ENCODE assay signal across 28 cellular contexts in genomic region chr16:3691778-3692177, GRCh38. TPM values are rescaled to one million over a fixed set of nuclear protein-coding genes. Genes with fewer than 3 reads are reported as not detected.
DNase-seq lines count a peak whose midpoint lies in the region; ATAC-seq, FAIRE-seq and TF ChIP-seq lines count a peak whose summit lies in the region.
"Had no signal": no experiment of that assay in that cellular context is flagged by ENCODE, and none has a peak within 500 bp of the region (broad histone marks: within the 10 kb centered on the region; RNA-seq: fewer than 3 reads in every experiment).

No MANE protein-coding gene starts in this region.

- peaks cover 21% of the 10 kb centered on the region for H4K20me1 ChIP-seq in K562 (replicated peaks; ENCODE audit: control insufficient read depth, insufficient read depth, low read length)

- ATAC-seq in left ventricle myocardium superior: peak; percentile 36
- no peak for ATAC-seq in K562
- peak; percentile 36 for ATAC-seq in sciatic nerve
- ATAC-seq: activated CD4-positive, CD25-positive, alpha-beta regulatory T cell treated with anti-CD3 and anti-CD28 coated beads, Interleukin-2, amount 50 U/mL, for 24 hours; body of pancreas had no signal

- peaks cover 80% of the 10 kb centered on the region; the same call in 2 of the 3 replicates for H3K36me3 ChIP-seq in K562 (ENCODE audit: control insufficient read depth, insufficient read depth, low read length)
- H3K36me3 ChIP-seq in kidney (ENCODE audit: control insufficient read depth in 1 of 2, insufficient read depth in 2 of 2, low read length in 2 of 2): peaks cover 4 to 7% of the 10 kb centered on the region in 2 donors
- H3K36me3 ChIP-seq: uterus had no signal

- no peak for DNase-seq in left ventricle myocardium superior
- no peak for DNase-seq in cardiac septum (ENCODE audit: low spot score)
- no peak for DNase-seq in K562 (ENCODE audit: extremely low read depth in 1 of 4, low spot score in 3 of 4)
- peak; percentile 26 for DNase-seq in kidney
- no peak for DNase-seq in sciatic nerve (ENCODE audit: low spot score)
- no peak for DNase-seq in NCI-H446 (lab: John Stamatoyannopoulos, UW)
- DNase-seq in AG08396 (ENCODE audit: low spot score): no peak
- DNase-seq in central memory CD4-positive, alpha-beta T cell: no peak
- DNase-seq: 8988T; activated CD4-positive, alpha-beta T cell treated with anti-CD3 and anti-CD28 coated beads, Interleukin-2, amount 50 U/mL, for 4 hours; adrenal gland; body of pancreas; CD4-positive, CD25-positive, alpha-beta regulatory T cell; cerebellar nuclear complex; dermis blood vessel endothelial cell; midbrain; naive B cell; NCI-H1930; NCI-H2171 treated with DMSO at 0.1 percent for 48 hours; NCI-H510A treated with DMSO at 0.1 percent for 48 hours; PC-3; stimulated activated CD4-positive, alpha-beta T cell treated with anti-CD3 and anti-CD28 coated beads, Interleukin-1b, Interleukin-23, amount 100 ng/mL, for 48 hours had no signal

- no peaks in the 10 kb centered on the region for H3K9me1 ChIP-seq in K562 (ENCODE audit: control insufficient read depth, insufficient read depth, low read length)

- POLR2A ChIA-PET in K562 (lab: Yijun Ruan, JAX): interaction anchor here (0.7 to 1.6 kb wide), 2 partner anchors 186 to 245 kb away, joined by 3 read pairs; no protein-coding TSS in a partner anchor

- CTCF ChIA-PET in K562 (lab: Yijun Ruan, JAX; ENCODE audit: low intra/inter-chr PET ratio): interaction anchor here (1.4 kb wide), 1 partner anchor 188 kb away, joined by 7 read pairs; the partner anchor contains the start of gene CREBBP

- TF ChIP-seq POLR2A in K562 (conservative IDR thresholded peaks at IDR 0.05): no peak

- peak overlapping the region in 1 of 2 experiments; percentile 79; a peak in 1 of 4 replicates for H3K9ac ChIP-seq in K562 (ENCODE audit: insufficient read depth in 1 of 2, low read depth in 2 of 2, low read length in 2 of 2)
- no peak overlapping the region for H3K9ac ChIP-seq in kidney (ENCODE audit: low read length in 2 of 2)

- FAIRE-seq in K562 (lab: Jason Lieb, UNC): no peak
- FAIRE-seq in kidney (lab: Jason Lieb, UNC): no peak
- FAIRE-seq: D721Med, GM19239 had no signal

- no peaks in the 10 kb centered on the region for H3K27me3 ChIP-seq in K562 (ENCODE audit: control insufficient read depth in 2 of 2, insufficient read depth in 2 of 2, low read length in 2 of 2)
- H3K27me3 ChIP-seq: adrenal gland, body of pancreas, uterus had no signal

- no peak overlapping the region for H2AFZ ChIP-seq in K562 (ENCODE audit: low read depth, low read length)

- in situ Hi-C loops in K562 (cut with MboI): no loop called here

- H3K79me2 ChIP-seq in K562 (ENCODE audit: control insufficient read depth, insufficient read depth, low read length): peaks cover 61% of the 10 kb centered on the region

- no peak overlapping the region for H3K4me2 ChIP-seq in K562 (ENCODE audit: insufficient read depth, low read length)
- H3K4me2 ChIP-seq: smooth muscle cell had no signal

- TF ChIP-seq EP300 in K562 (IDR thresholded peaks at IDR 0.05; ENCODE audit: low read length): no peak

- H3K9me3 ChIP-seq in K562 (replicated peaks; ENCODE audit: control insufficient read depth, insufficient read depth, low read depth, low read length) (no peaks in the 10 kb centered on the region), kidney (ENCODE audit: control insufficient read depth in 1 of 2, low read length in 2 of 2) (no peaks in the 10 kb centered on the region)
- H3K9me3 ChIP-seq: adrenal gland, body of pancreas, thoracic aorta, uterus had no signal

- peaks cover 14 to 23% of the 10 kb centered on the region in 2 experiments; a peak in 4 of 5 replicates for H3K4me1 ChIP-seq in K562 (replicated peaks in 1 of 2; ENCODE audit: control insufficient read depth in 2 of 2, insufficient read depth in 2 of 2, low read length in 2 of 2)
- H3K4me1 ChIP-seq in kidney (ENCODE audit: control insufficient read depth in 1 of 2, insufficient read depth in 1 of 2, low read depth in 1 of 2, low read length in 2 of 2): peaks cover 0 to 7% of the 10 kb centered on the region in 2 donors
- H3K4me1 ChIP-seq: uterus had no signal

- no peak overlapping the region for H3K4me3 ChIP-seq in K562
- no peak overlapping the region for H3K4me3 ChIP-seq in kidney (ENCODE audit: low read length in 2 of 2)
- H3K4me3 ChIP-seq: body of pancreas, smooth muscle cell, thoracic aorta, uterus had no signal

- intact Hi-C loops in left ventricle myocardium superior (cut with micrococcal nuclease): loop anchor here (10.0 kb wide), 1 partner anchor 183 kb away; no protein-coding TSS in a partner anchor
- intact Hi-C loops in cardiac septum (cut with DNase I): loop anchor here (1.0 kb wide), 1 partner anchor 188 kb away; no protein-coding TSS in a partner anchor
- intact Hi-C loops in K562 (cut with micrococcal nuclease): no loop called here
- intact Hi-C loops in kidney (cut with DNase I): no loop called here
- intact Hi-C loops in sciatic nerve (cut with DNase I): loop anchor here (5.0 kb wide), 1 partner anchor 186 kb away; no protein-coding TSS in a partner anchor

- no peak overlapping the region for H3K27ac ChIP-seq in K562 (ENCODE audit: extremely low read depth, low read depth, low read length)
- no peak overlapping the region for H3K27ac ChIP-seq in kidney (ENCODE audit: low read depth in 2 of 2, low read length in 2 of 2)
- H3K27ac ChIP-seq: adrenal gland, thoracic aorta, uterus had no signal

- no peak for TF ChIP-seq RAD21 in K562 (CRISPR knock-in tag; conservative IDR thresholded peaks at IDR 0.05 in 1 of 2, IDR thresholded peaks at IDR 0.05 in 1 of 2)

- BruUV-seq in K562 (replicated peaks; lab: Mats Ljungman, UMichigan): no TSS peak

- WGBS in K562 (ENCODE audit: insufficient coverage, low coverage, missing lambda C conversion rate): 84% methylated on average over 12 of the region's 12 CpGs

- TF ChIP-seq CTCF in K562 (IDR thresholded peaks at IDR 0.05 in 2 of 3, conservative IDR thresholded peaks at IDR 0.05 in 1 of 3; ENCODE audit: insufficient read depth in 2 of 3, low read depth in 1 of 3, low read length in 3 of 3): no peak
- TF ChIP-seq CTCF in kidney (IDR thresholded peaks at IDR 0.05; ENCODE audit: borderline replicate concordance, extremely low read depth, insufficient read depth): no peak

TF ChIP-seq in K562, 482 proteins besides CTCF, POLR2A, EP300 and RAD21:
- no peak for TF ChIP-seq KDM2B (CRISPR knock-in tag; IDR thresholded peaks at IDR 0.05)
- 0 out of 2 replicates have a peak, but pooled peaks have one; percentile 17 for TF ChIP-seq POLR2G (IDR thresholded peaks at IDR 0.05; ENCODE audit: low read depth, low read length)

RNA-seq across cellular contexts. Expression of gene TRAP1, which starts 25.5 kb away (rescaled TPM):
- total RNA-seq in left ventricle myocardium superior (152 TPM), cardiac septum (78.6 TPM), K562 (2014; rRNA removed) (436 and 520 TPM in 2 replicates), K562 (2014; rRNA removed; fragmentation: Illumina TruSeq; extraction: Trizol) (124 and 126 TPM in 2 replicates), K562 (2015; rRNA removed; fragmentation: Illumina TruSeq; extraction: Trizol) (174 and 185 TPM in 2 replicates), K562 (2021) (405 and 408 TPM in 2 replicates), kidney (86.3 TPM), sciatic nerve (73.6 TPM)
- total RNA-seq in K562 (2011; cell fraction: chromatin; rRNA removed; ENCODE audit: low replicate concordance): 286 and 689 TPM in 2 replicates
- total RNA-seq in K562 (2011; cell fraction: nucleolus; rRNA removed): 343 and 356 TPM in 2 replicates
- total RNA-seq in K562 (2011; cell fraction: nucleoplasm; rRNA removed): 330 and 334 TPM in 2 replicates
- polyA plus RNA-seq in K562 (2011; rRNA removed) (317 and 437 TPM in 2 replicates), K562 (2014; fragmentation: Illumina TruSeq; extraction: Trizol) (352 and 398 TPM in 2 replicates), K562 (2014; fragmentation: Nextera tagmentation; extraction: Ambion mirVana) (10 to 100 TPM; 19.1 to 50.8 TPM), K562 (2014; rRNA removed) (292 and 301 TPM in 2 replicates), kidney (ENCODE audit: insufficient read depth, low read depth, low replicate concordance) (88.8 TPM)
- 306 and 538 TPM in 2 replicates for polyA plus RNA-seq in K562 (2011; cell fraction: cytosol; rRNA removed)
- 577 and 840 TPM in 2 replicates for polyA plus RNA-seq in K562 (2011; cell fraction: nucleus; rRNA removed)
- 242 and 372 TPM in 2 replicates for polyA plus RNA-seq in K562 (2012)
- polyA minus RNA-seq in K562 (2011; rRNA and poly(A)+ RNA removed): 328 and 373 TPM in 2 replicates
- polyA minus RNA-seq in K562 (2011; cell fraction: cytosol; rRNA and poly(A)+ RNA removed): 209 and 257 TPM in 2 replicates
- polyA minus RNA-seq in K562 (2011; cell fraction: nucleus; rRNA and poly(A)+ RNA removed): 127 and 130 TPM in 2 replicates

RNA-seq across cellular contexts. Expression of gene DNASE1, which starts 37.3 kb away (rescaled TPM):
- total RNA-seq in left ventricle myocardium superior (9.2 TPM), cardiac septum (6.9 TPM), K562 (2014; rRNA removed) (5.9 and 7.2 TPM in 2 replicates), K562 (2014; rRNA removed; fragmentation: Illumina TruSeq; extraction: Trizol) (3.3 and 3.8 TPM in 2 replicates), K562 (2015; rRNA removed; fragmentation: Illumina TruSeq; extraction: Trizol) (5.6 and 5.9 TPM in 2 replicates), K562 (2021) (5.5 and 7.0 TPM in 2 replicates), kidney (16.1 TPM), sciatic nerve (24.7 TPM)
- total RNA-seq in K562 (2011; cell fraction: chromatin; rRNA removed; ENCODE audit: low replicate concordance): 38.8 and 64.6 TPM in 2 replicates
- total RNA-seq in K562 (2011; cell fraction: nucleolus; rRNA removed): 36.6 and 45.7 TPM in 2 replicates
- 34.1 and 38.1 TPM in 2 replicates for total RNA-seq in K562 (2011; cell fraction: nucleoplasm; rRNA removed)
- polyA plus RNA-seq in K562 (2011; rRNA removed) (10.1 and 10.3 TPM in 2 replicates), K562 (2014; fragmentation: Illumina TruSeq; extraction: Trizol) (6.8 and 7.6 TPM in 2 replicates), K562 (2014; fragmentation: Nextera tagmentation; extraction: Ambion mirVana) (under 1 TPM; 0.53 to 0.84 TPM), K562 (2014; rRNA removed) (7.2 and 9.4 TPM in 2 replicates), kidney (ENCODE audit: insufficient read depth, low read depth, low replicate concordance) (116 TPM)
- polyA plus RNA-seq in K562 (2011; cell fraction: cytosol; rRNA removed): 12.0 and 18.4 TPM in 2 replicates
- 18.7 and 38.3 TPM in 2 replicates for polyA plus RNA-seq in K562 (2011; cell fraction: nucleus; rRNA removed)
- 11.9 and 26.5 TPM in 2 replicates for polyA plus RNA-seq in K562 (2012)
- polyA minus RNA-seq in K562 (2011; rRNA and poly(A)+ RNA removed): 13.1 and 18.6 TPM in 2 replicates
- 7.3 and 9.2 TPM in 2 replicates for polyA minus RNA-seq in K562 (2011; cell fraction: cytosol; rRNA and poly(A)+ RNA removed)
- polyA minus RNA-seq in K562 (2011; cell fraction: nucleus; rRNA and poly(A)+ RNA removed): 12.4 and 12.6 TPM in 2 replicates

Comparison
In these comparisons a context has a peak if more than half of its experiments do, and no peak if none do; other contexts are left out.
1. intact Hi-C loops: an anchor here in left ventricle myocardium superior (10.0 kb wide), cardiac septum (1.0 kb wide) and sciatic nerve (5.0 kb wide); none called in K562 and kidney.